In genomic region chr18:7618821-7619410, GRCh38 we compare ENCODE assay signal across 23 cellular contexts. TPM values are rescaled to one million over a fixed set of nuclear protein-coding genes. Genes with fewer than 3 reads are reported as not detected.
DNase-seq lines count a peak whose midpoint lies in the region; ATAC-seq and TF ChIP-seq lines count a peak whose summit lies in the region.
"Had no signal": no experiment of that assay in that cellular context is flagged by ENCODE, and none has a peak within 500 bp of the region (broad histone marks: within the 10 kb centered on the region; RNA-seq: fewer than 3 reads in every experiment).

No MANE protein-coding gene starts in this region.

- H3K27ac ChIP-seq in mammary epithelial cell (ENCODE audit: insufficient read depth, low read depth, low read length): no peak overlapping the region
- no peak overlapping the region for H3K27ac ChIP-seq in breast epithelium
- H3K27ac ChIP-seq in thyroid gland: peak overlapping the region; percentile 31 to 73 (median 71)
- H3K27ac ChIP-seq: brain microvascular endothelial cell, dorsolateral prefrontal cortex had no signal

- H3K27me3 Mint-ChIP-seq in WTC11 (ENCODE audit: low read depth): no peaks in the 10 kb centered on the region
- H3K27me3 Mint-ChIP-seq: activated CD4-positive, alpha-beta memory T cell treated with anti-CD3 and anti-CD28 coated beads, Interleukin-2, amount 10 ng/mL, durations not matched to agents 7 days and 5 days; activated naive CD4-positive, alpha-beta T cell treated with anti-CD3 and anti-CD28 coated beads, Interleukin-2, amount 10 ng/mL, durations not matched to agents 7 days and 5 days; activated T-cell treated with anti-CD3 and anti-CD28 coated beads, Interleukin-2, amount 50 U/mL, for 24 hours; stimulated activated naive CD8-positive, alpha-beta T cell treated with anti-CD3 and anti-CD28 coated beads, Interleukin-15, amount 100 ng/mL, for 72 hours had no signal

- no peak for DNase-seq in mammary epithelial cell
- DNase-seq in breast epithelium (ENCODE audit: low spot score in 2 of 2): no peak
- no peak for DNase-seq in WTC11 (ENCODE audit: low spot score)
- peak; percentile 43 for DNase-seq in left kidney (ENCODE audit: low read depth, low spot score)
- peak; percentile 30 to 35 for DNase-seq in thyroid gland
- no peak for DNase-seq in T-helper 1 cell
- DNase-seq: activated CD4-positive, alpha-beta memory T cell treated with anti-CD3 and anti-CD28 coated beads, Interleukin-2, amount 10 ng/mL, durations not matched to agents 7 days and 5 days; activated naive CD4-positive, alpha-beta T cell treated with anti-CD3 and anti-CD28 coated beads, Interleukin-2, amount 10 ng/mL, durations not matched to agents 7 days and 5 days; activated T-cell treated with anti-CD3 and anti-CD28 coated beads, Interleukin-2, amount 50 U/mL, for 24 hours; brain microvascular endothelial cell; CD8-positive, alpha-beta T cell; DND-41; dorsolateral prefrontal cortex; esophagus squamous epithelium; IMR-90; mesendoderm; MG63; NCI-H2171 treated with DMSO at 0.1 percent for 48 hours; right cardiac atrium; stimulated activated naive CD8-positive, alpha-beta T cell treated with anti-CD3 and anti-CD28 coated beads, Interleukin-15, amount 100 ng/mL, for 72 hours had no signal

- H3K4me1 Mint-ChIP-seq in WTC11: peaks cover 12% of the 10 kb centered on the region
- H3K4me1 Mint-ChIP-seq: activated CD4-positive, alpha-beta memory T cell treated with anti-CD3 and anti-CD28 coated beads, Interleukin-2, amount 10 ng/mL, durations not matched to agents 7 days and 5 days; activated naive CD4-positive, alpha-beta T cell treated with anti-CD3 and anti-CD28 coated beads, Interleukin-2, amount 10 ng/mL, durations not matched to agents 7 days and 5 days; stimulated activated naive CD8-positive, alpha-beta T cell treated with anti-CD3 and anti-CD28 coated beads, Interleukin-15, amount 100 ng/mL, for 72 hours had no signal

- dilution Hi-C loops in mammary epithelial cell (cut with HindIII; ENCODE audit: low sequenced_read_pairs): no loop called here

- BruUV-seq in mammary epithelial cell (replicated peaks; lab: Mats Ljungman, UMichigan): no TSS peak

- in situ Hi-C loops in mammary epithelial cell (cut with MboI; ENCODE audit: low sequenced_read_pairs in 2 of 2): no loop called here

- POLR2A ChIA-PET in WTC11 (lab: Charles Lee): no interaction called here

- H3K36me3 Mint-ChIP-seq in WTC11: no peaks in the 10 kb centered on the region
- H3K36me3 Mint-ChIP-seq: activated naive CD4-positive, alpha-beta T cell treated with anti-CD3 and anti-CD28 coated beads, Interleukin-2, amount 10 ng/mL, durations not matched to agents 7 days and 5 days; CD8-positive, alpha-beta T cell had no signal

- H3K4me3 Mint-ChIP-seq in WTC11: no peak overlapping the region
- H3K4me3 Mint-ChIP-seq: activated CD4-positive, alpha-beta memory T cell treated with anti-CD3 and anti-CD28 coated beads, Interleukin-2, amount 10 ng/mL, durations not matched to agents 7 days and 5 days; activated naive CD4-positive, alpha-beta T cell treated with anti-CD3 and anti-CD28 coated beads, Interleukin-2, amount 10 ng/mL, durations not matched to agents 7 days and 5 days; activated T-cell treated with anti-CD3 and anti-CD28 coated beads, Interleukin-2, amount 50 U/mL, for 24 hours; CD8-positive, alpha-beta T cell; neural crest cell; stimulated activated naive CD8-positive, alpha-beta T cell treated with anti-CD3 and anti-CD28 coated beads, Interleukin-15, amount 100 ng/mL, for 72 hours had no signal

- TF ChIP-seq POLR2A in breast epithelium (IDR thresholded peaks at IDR 0.05): no peak
- TF ChIP-seq POLR2A in thyroid gland (IDR thresholded peaks at IDR 0.05): no peak

- H3K27me3 ChIP-seq in mammary epithelial cell (ENCODE audit: insufficient read depth, low read length) (no peaks in the 10 kb centered on the region), breast epithelium (no peaks in the 10 kb centered on the region), thyroid gland (no peaks in the 10 kb centered on the region)
- H3K27me3 ChIP-seq: brain microvascular endothelial cell, esophagus squamous epithelium, MG63 had no signal

- intact Hi-C loops in mammary epithelial cell (cut with micrococcal nuclease) (no loop called here), breast epithelium (cut with DNase I; ENCODE audit: low total_unique reads) (no loop called here), thyroid gland (cut with DNase I) (no loop called here)

- H3K4me2 ChIP-seq in mammary epithelial cell (ENCODE audit: insufficient read depth, low read depth, low read length): peak overlapping the region; percentile 87

- H3K9me3 ChIP-seq in mammary epithelial cell (replicated peaks; ENCODE audit: insufficient read depth, low read length) (no peaks in the 10 kb centered on the region), breast epithelium (no peaks in the 10 kb centered on the region), thyroid gland (no peaks in the 10 kb centered on the region)
- H3K9me3 ChIP-seq: esophagus squamous epithelium, MG63 had no signal

- no peak for ATAC-seq in WTC11
- ATAC-seq in HG03097 (IDR thresholded peaks at IDR 0.05; ENCODE audit: low FRiP score, unreplicated experiment): no peak
- no peak for ATAC-seq in HG02571 (IDR thresholded peaks at IDR 0.05; ENCODE audit: unreplicated experiment)
- ATAC-seq: CD8-positive, alpha-beta T cell; stimulated activated naive CD8-positive, alpha-beta T cell treated with anti-CD3 and anti-CD28 coated beads, Interleukin-15, amount 100 ng/mL, for 72 hours had no signal

- peaks cover 28% of the 10 kb centered on the region for H3K4me1 ChIP-seq in mammary epithelial cell (ENCODE audit: insufficient read depth, low read length)
- no peaks in the 10 kb centered on the region for H3K4me1 ChIP-seq in breast epithelium
- peaks cover 56 to 67% of the 10 kb centered on the region in 2 donors for H3K4me1 ChIP-seq in thyroid gland

- 96% methylated on average over 2 of the region's 2 CpGs for WGBS in mammary epithelial cell (ENCODE audit: low coverage, missing lambda C conversion rate)
- WGBS in thyroid gland, 2 donors: 18 to 20% methylated on average over 2 of the region's 2 CpGs

- H3K4me3 ChIP-seq in mammary epithelial cell (replicated peaks in 1 of 3; ENCODE audit: insufficient read depth in 1 of 3, low read depth in 2 of 3, low read length in 3 of 3) (no peak overlapping the region), breast epithelium (no peak overlapping the region), thyroid gland (replicated peaks in 1 of 3) (no peak overlapping the region)

- CTCF ChIA-PET in mammary epithelial cell (lab: Charles Lee; ENCODE audit: low non-redundant PET): no interaction called here
- CTCF ChIA-PET in WTC11 (lab: Charles Lee): interaction anchor here (1.0 kb wide), 1 partner anchor 8 kb away, joined by 4 read pairs; no protein-coding TSS in a partner anchor

- H3K36me3 ChIP-seq in mammary epithelial cell (ENCODE audit: insufficient read depth, low read length): no peaks in the 10 kb centered on the region
- H3K36me3 ChIP-seq in breast epithelium: no peaks in the 10 kb centered on the region
- no peaks in the 10 kb centered on the region for H3K36me3 ChIP-seq in thyroid gland
- H3K36me3 ChIP-seq: brain microvascular endothelial cell, esophagus squamous epithelium, MG63 had no signal

- no peak overlapping the region for H2AFZ ChIP-seq in mammary epithelial cell (ENCODE audit: low read depth, low read length)

- peak overlapping the region; percentile 16; the same call in 1 of the 2 replicates for H3K27ac Mint-ChIP-seq in WTC11
- H3K27ac Mint-ChIP-seq: activated CD4-positive, alpha-beta memory T cell treated with anti-CD3 and anti-CD28 coated beads, Interleukin-2, amount 10 ng/mL, durations not matched to agents 7 days and 5 days; activated naive CD4-positive, alpha-beta T cell treated with anti-CD3 and anti-CD28 coated beads, Interleukin-2, amount 10 ng/mL, durations not matched to agents 7 days and 5 days; activated T-cell treated with anti-CD3 and anti-CD28 coated beads, Interleukin-2, amount 50 U/mL, for 24 hours; CD8-positive, alpha-beta T cell; stimulated activated naive CD8-positive, alpha-beta T cell treated with anti-CD3 and anti-CD28 coated beads, Interleukin-15, amount 100 ng/mL, for 72 hours had no signal

- H4K20me1 ChIP-seq in mammary epithelial cell (ENCODE audit: insufficient read depth, low read length): no peaks in the 10 kb centered on the region

- H3K9me3 Mint-ChIP-seq in WTC11: no peaks in the 10 kb centered on the region
- H3K9me3 Mint-ChIP-seq: activated CD4-positive, alpha-beta memory T cell treated with anti-CD3 and anti-CD28 coated beads, Interleukin-2, amount 10 ng/mL, durations not matched to agents 7 days and 5 days; activated naive CD4-positive, alpha-beta T cell treated with anti-CD3 and anti-CD28 coated beads, Interleukin-2, amount 10 ng/mL, durations not matched to agents 7 days and 5 days; activated T-cell treated with anti-CD3 and anti-CD28 coated beads, Interleukin-2, amount 50 U/mL, for 24 hours; CD8-positive, alpha-beta T cell; neural crest cell; stimulated activated naive CD8-positive, alpha-beta T cell treated with anti-CD3 and anti-CD28 coated beads, Interleukin-15, amount 100 ng/mL, for 72 hours had no signal

- H3K9ac ChIP-seq in mammary epithelial cell (ENCODE audit: insufficient read depth, low read length): no peak overlapping the region

- TF ChIP-seq CTCF in mammary epithelial cell (conservative IDR thresholded peaks at IDR 0.05 in 1 of 2, IDR thresholded peaks at IDR 0.05 in 1 of 2; ENCODE audit: extremely low read depth in 1 of 2, insufficient read depth in 1 of 2, low read depth in 1 of 2, low read length in 2 of 2): no peak
- TF ChIP-seq CTCF in breast epithelium (IDR thresholded peaks at IDR 0.05): no peak
- TF ChIP-seq CTCF in WTC11 (IDR thresholded peaks at IDR 0.05): no peak
- TF ChIP-seq CTCF in thyroid gland (IDR thresholded peaks at IDR 0.05): no peak

- peaks cover 64% of the 10 kb centered on the region for H3K79me2 ChIP-seq in mammary epithelial cell (ENCODE audit: insufficient read depth, low read length)

TF ChIP-seq in WTC11, 78 proteins besides CTCF, POLR2A, EP300 and RAD21 (continues in another document):
- TF ChIP-seq ERG (CRISPR knock-in tag; IDR thresholded peaks at IDR 0.05): no peak

RNA-seq across cellular contexts. Expression of gene PTPRM, which starts 51.8 kb away (rescaled TPM):
- total RNA-seq in mammary epithelial cell (10 to 100 TPM; 34.1 to 65.8 TPM), breast epithelium (100 to 1,000 TPM in 2 of 3 donors, 10 to 100 TPM in 1; 41.7 to 181 (median 140) TPM), WTC11 (2021) (8.6 to 11.1 TPM (median 9.2 TPM) in 3 replicates), thyroid gland (100 to 1,000 TPM; 170 to 198 (median 182) TPM)
- 43.3 TPM for polyA plus RNA-seq in mammary epithelial cell
- 23.8 TPM for polyA minus RNA-seq in mammary epithelial cell

Comparison
In these comparisons a context has a peak if more than half of its experiments do, and no peak if none do; other contexts are left out.
1. DNase-seq: peak in left kidney (single experiment) and thyroid gland (2 of 2); none in mammary epithelial cell (single experiment), breast epithelium (0 of 2), WTC11 (single experiment) and T-helper 1 cell (0 of 5).
2. H3K27ac ChIP-seq: peak in thyroid gland (3 of 3); none in mammary epithelial cell (single experiment) and breast epithelium (0 of 2).